ENCODE assay signal across 1 cellular context in the genomic region with DNA sequence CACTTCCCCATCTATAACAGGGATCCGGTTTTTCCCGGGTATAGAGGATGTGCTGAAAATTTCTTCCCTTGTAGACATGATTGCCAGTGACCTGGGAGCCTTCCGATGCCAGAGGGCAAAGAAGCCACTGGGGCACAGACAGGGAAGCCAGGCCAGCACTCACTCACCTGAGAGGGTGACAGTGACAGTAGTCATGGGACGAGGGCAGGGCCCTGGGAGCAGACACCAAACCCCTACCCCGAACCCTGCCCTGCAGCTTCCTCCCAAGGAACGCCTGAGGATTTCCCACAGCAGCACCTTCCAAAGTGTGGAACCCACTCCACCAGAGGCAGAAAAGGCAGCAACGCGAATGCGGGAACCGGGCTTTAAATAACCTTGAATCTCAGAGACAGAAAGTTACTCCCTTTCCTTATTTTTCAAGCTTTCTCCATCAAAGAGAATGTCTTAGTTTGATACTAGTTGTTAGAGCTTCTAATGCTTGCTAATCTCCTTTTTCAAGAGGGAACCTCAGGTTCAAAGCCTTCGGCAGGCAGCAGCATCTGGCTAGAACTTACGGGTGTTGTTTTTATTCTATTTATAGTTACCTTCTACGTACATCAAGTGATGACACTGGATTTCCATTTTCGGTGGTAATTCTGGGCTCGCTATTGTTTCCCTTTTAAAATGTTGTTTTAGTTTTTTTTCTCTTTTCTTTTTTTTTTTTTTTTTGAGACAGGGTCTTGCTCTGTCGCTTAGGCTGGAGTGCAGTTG.
TF ChIP-seq lines count a peak whose summit lies in the region.

No MANE protein-coding gene starts in this region.

TF ChIP-seq in GM12878, 131 proteins besides CTCF, POLR2A, EP300 and RAD21:
- TF ChIP-seq FOXM1 (IDR thresholded peaks at IDR 0.05; ENCODE audit: low read depth, low read length) (no peak), ETV6 (conservative IDR thresholded peaks at IDR 0.05 in 1 of 2, IDR thresholded peaks at IDR 0.05 in 1 of 2; ENCODE audit: borderline replicate concordance in 1 of 2, low read depth in 1 of 2) (no peak), SPI1 (IDR thresholded peaks at IDR 0.05; ENCODE audit: borderline replicate concordance, insufficient read depth, low read depth, low read length) (no peak)
- TF ChIP-seq, protein P1, sequence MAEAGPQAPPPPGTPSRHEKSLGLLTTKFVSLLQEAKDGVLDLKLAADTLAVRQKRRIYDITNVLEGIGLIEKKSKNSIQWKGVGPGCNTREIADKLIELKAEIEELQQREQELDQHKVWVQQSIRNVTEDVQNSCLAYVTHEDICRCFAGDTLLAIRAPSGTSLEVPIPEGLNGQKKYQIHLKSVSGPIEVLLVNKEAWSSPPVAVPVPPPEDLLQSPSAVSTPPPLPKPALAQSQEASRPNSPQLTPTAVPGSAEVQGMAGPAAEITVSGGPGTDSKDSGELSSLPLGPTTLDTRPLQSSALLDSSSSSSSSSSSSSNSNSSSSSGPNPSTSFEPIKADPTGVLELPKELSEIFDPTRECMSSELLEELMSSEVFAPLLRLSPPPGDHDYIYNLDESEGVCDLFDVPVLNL (IDR thresholded peaks at IDR 0.05; ENCODE audit: low read depth, low read length): no peak
